16 cellular contexts compared by ENCODE assay signal in the genomic region with DNA sequence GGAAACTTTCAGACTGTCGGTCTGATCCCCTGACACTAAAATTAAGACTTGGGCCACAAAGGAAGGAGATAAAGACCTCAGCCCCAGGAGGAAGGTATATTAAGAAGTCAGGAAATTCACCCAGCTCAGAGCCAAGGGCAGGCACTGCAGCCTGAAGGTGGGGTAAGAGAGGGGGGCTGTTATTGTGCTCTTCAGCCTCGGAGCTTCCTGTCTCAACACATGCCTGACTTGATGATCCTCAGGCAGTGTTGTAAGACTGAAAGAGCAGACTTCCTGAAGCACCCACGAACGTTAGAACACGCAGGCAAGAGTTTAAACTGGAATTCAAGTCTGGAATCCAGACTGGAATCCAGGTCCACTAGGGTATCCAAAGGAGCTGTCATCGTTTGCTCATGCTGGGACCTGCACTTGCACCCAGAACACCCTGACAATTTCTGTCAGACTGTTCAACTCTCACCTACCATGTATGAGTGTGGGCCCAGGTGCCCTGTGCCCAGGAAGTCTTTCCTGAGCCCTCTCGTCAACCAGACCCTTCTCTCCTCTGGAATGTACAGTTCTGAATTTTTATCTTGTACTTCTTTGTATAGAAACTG. TPM values are rescaled to one million over a fixed set of nuclear protein-coding genes. Genes with fewer than 3 reads are reported as not detected.
DNase-seq lines count a peak whose midpoint lies in the region; ATAC-seq and TF ChIP-seq lines count a peak whose summit lies in the region.
"Had no signal": no experiment of that assay in that cellular context is flagged by ENCODE, and none has a peak within 500 bp of the region (broad histone marks: within the 10 kb centered on the region; RNA-seq: fewer than 3 reads in every experiment).

No MANE protein-coding gene starts in this region.

- TF ChIP-seq EP300 in ovary (IDR thresholded peaks at IDR 0.05): no peak

- H3K36me3 ChIP-seq in lower lobe of right lung: no peaks in the 10 kb centered on the region
- H3K36me3 ChIP-seq in Karpas-422 (ENCODE audit: insufficient read depth, low read length): no peaks in the 10 kb centered on the region
- H3K36me3 ChIP-seq in ovary: no peaks in the 10 kb centered on the region
- H3K36me3 ChIP-seq in GM23248 (ENCODE audit: low read depth): no peaks in the 10 kb centered on the region
- H3K36me3 ChIP-seq: adrenal gland, left lung, tibial nerve had no signal

- no peak overlapping the region for H3K4me2 ChIP-seq in Karpas-422 (ENCODE audit: low read depth, low read length, poor library complexity, severe bottlenecking)
- no peak overlapping the region for H3K4me2 ChIP-seq in GM23248 (ENCODE audit: unreplicated experiment)
- H3K4me2 ChIP-seq: hepatocyte had no signal

- H4K20me1 ChIP-seq in Karpas-422 (ENCODE audit: insufficient read depth, low read depth, low read length) (no peaks in the 10 kb centered on the region), GM23248 (ENCODE audit: insufficient read depth) (no peaks in the 10 kb centered on the region)

- no peak overlapping the region for H2AFZ ChIP-seq in Karpas-422 (ENCODE audit: low read length)
- H2AFZ ChIP-seq in GM23248: no peak overlapping the region
- H2AFZ ChIP-seq: hepatocyte had no signal

- no peak overlapping the region for H3K4me3 ChIP-seq in lower lobe of right lung
- no peak overlapping the region for H3K4me3 ChIP-seq in Karpas-422 (ENCODE audit: low read length)
- no peak overlapping the region for H3K4me3 ChIP-seq in ovary
- H3K4me3 ChIP-seq in GM23248: no peak overlapping the region
- H3K4me3 ChIP-seq: adrenal gland, hepatocyte, left lung, tibial nerve had no signal

- TF ChIP-seq CTCF in lower lobe of right lung (IDR thresholded peaks at IDR 0.05) (no peak), ovary (IDR thresholded peaks at IDR 0.05) (no peak)

- intact Hi-C loops in lower lobe of right lung (cut with DNase I): no loop called here
- intact Hi-C loops in ovary (cut with DNase I): no loop called here

- peaks cover 5% of the 10 kb centered on the region for H3K4me1 ChIP-seq in lower lobe of right lung
- no peaks in the 10 kb centered on the region for H3K4me1 ChIP-seq in Karpas-422 (ENCODE audit: low read length)
- no peaks in the 10 kb centered on the region for H3K4me1 ChIP-seq in ovary (ENCODE audit: insufficient read depth)
- H3K4me1 ChIP-seq in GM23248 (ENCODE audit: insufficient read depth): no peaks in the 10 kb centered on the region
- H3K4me1 ChIP-seq: adrenal gland, tibial nerve had no signal

- H3K27me3 ChIP-seq in lower lobe of right lung (ENCODE audit: low read depth): no peaks in the 10 kb centered on the region
- H3K27me3 ChIP-seq in Karpas-422 (ENCODE audit: low read length): no peaks in the 10 kb centered on the region
- no peaks in the 10 kb centered on the region for H3K27me3 ChIP-seq in ovary
- H3K27me3 ChIP-seq in GM23248 (replicated peaks; ENCODE audit: insufficient read depth): no peaks in the 10 kb centered on the region
- H3K27me3 ChIP-seq: adrenal gland, hepatocyte, left lung, tibial nerve had no signal

- 69 to 73% (median 71%) methylated on average over 7 of the region's 7 CpGs for WGBS in ovary, 3 donors
- WGBS in GM23248 (ENCODE audit: low coverage in 1 of 2, low lambda C conversion rate in 2 of 2, missing lambda C conversion rate in 2 of 2), 2 experiments: 38 to 43% methylated on average over 7 of the region's 7 CpGs

- in situ Hi-C loops in KBM-7 (cut with MboI; ENCODE audit: low pct_unique_long_range_greater_than_20kb, low sequenced_read_pairs) (no loop called here), GM23248 (cut with MboI) (no loop called here)

- H3K27ac ChIP-seq in lower lobe of right lung: no peak overlapping the region
- H3K27ac ChIP-seq in Karpas-422 (ENCODE audit: low read length): no peak overlapping the region
- no peak overlapping the region for H3K27ac ChIP-seq in ovary
- H3K27ac ChIP-seq in GM23248: no peak overlapping the region
- H3K27ac ChIP-seq: hepatocyte, left lung, tibial nerve had no signal

- DNase-seq in ELF-1 (ENCODE audit: low read depth, low spot score): peak; percentile 39
- DNase-seq in KBM-7: peak; percentile 23
- DNase-seq in UCSD-AML1 (lab: John Stamatoyannopoulos, UW; ENCODE audit: unreplicated experiment): peak; percentile 56
- no peak for DNase-seq in lower lobe of right lung
- no peak for DNase-seq in Karpas-422
- DNase-seq in ovary: no peak
- DNase-seq in GM23248: no peak
- DNase-seq: left lung; NCI-H2227 treated with DMSO at 0.1 percent for 48 hours; stimulated activated CD4-positive, alpha-beta T cell treated with anti-CD3 and anti-CD28 coated beads, Interleukin-2, amount 100 ng/mL, for 24 hours; T-helper 1 cell had no signal

- ATAC-seq in lower lobe of right lung: peak; percentile 43 to 51
- ATAC-seq: left lung had no signal

- H3K79me2 ChIP-seq in Karpas-422 (ENCODE audit: low read length): no peaks in the 10 kb centered on the region
- no peaks in the 10 kb centered on the region for H3K79me2 ChIP-seq in GM23248 (ENCODE audit: insufficient read depth)
- H3K79me2 ChIP-seq: hepatocyte had no signal

- no peaks in the 10 kb centered on the region for H3K9me2 ChIP-seq in Karpas-422 (replicated peaks; ENCODE audit: insufficient read depth, low read length)
- H3K9me2 ChIP-seq in GM23248 (ENCODE audit: insufficient read depth): no peaks in the 10 kb centered on the region

- no peaks in the 10 kb centered on the region for H3K9me3 ChIP-seq in lower lobe of right lung
- no peaks in the 10 kb centered on the region for H3K9me3 ChIP-seq in Karpas-422 (ENCODE audit: low read length)
- H3K9me3 ChIP-seq in ovary: no peaks in the 10 kb centered on the region
- H3K9me3 ChIP-seq in GM23248 (ENCODE audit: low read depth): no peaks in the 10 kb centered on the region
- H3K9me3 ChIP-seq: adrenal gland, left lung, tibial nerve had no signal

- TF ChIP-seq POLR2A in ovary (IDR thresholded peaks at IDR 0.05): no peak

- H3K9ac ChIP-seq in Karpas-422 (ENCODE audit: low read length) (no peak overlapping the region), GM23248 (no peak overlapping the region)

- H3F3A ChIP-seq in GM23248 (ENCODE audit: insufficient read depth): no peaks in the 10 kb centered on the region

RNA-seq across cellular contexts. Expression of a gene that starts 10.7 kb away (rescaled TPM):
- total RNA-seq in lower lobe of right lung: 41.9 TPM
- not detected in 2 replicates for total RNA-seq in Karpas-422 (2014; rRNA removed; shearing (Covaris generic); ENCODE audit: low replicate concordance)
- 10 to 100 TPM in 3 of 7 donors, 1 to 10 TPM in 4; 5.8 to 31.4 (median 9.9) TPM for total RNA-seq in ovary
- 10 to 100 TPM in 1 of 2 donors, 1 to 10 TPM in 1; 7.3 to 19.3 TPM for polyA plus RNA-seq in ovary
- total RNA-seq in GM23248 (2014; rRNA removed; shearing (Covaris generic)): 18.6 and 26.6 TPM in 2 replicates
- polyA plus RNA-seq in GM23248 (2016; fragmentation: Nextera tagmentation; extraction: Ambion mirVana): 11.3 and 12.9 TPM in 2 replicates
- total RNA-seq: myocyte had no signal
- polyA plus RNA-seq: CD14-positive monocyte had no signal

Comparison
In these comparisons a context has a peak if more than half of its experiments do, and no peak if none do; other contexts are left out.
1. DNase-seq: peak in ELF-1 (single experiment), KBM-7 (single experiment) and UCSD-AML1 (single experiment); none in lower lobe of right lung (single experiment), Karpas-422 (single experiment), ovary (0 of 5) and GM23248 (single experiment).